In genomic region chr3:58308728-58309127, GRCh38 we compare ENCODE assay signal across 12 cellular contexts. TPM values are rescaled to one million over a fixed set of nuclear protein-coding genes. Genes with fewer than 3 reads are reported as not detected.
DNase-seq lines count a peak whose midpoint lies in the region; ATAC-seq, FAIRE-seq and TF ChIP-seq lines count a peak whose summit lies in the region.
"Had no signal": no experiment of that assay in that cellular context is flagged by ENCODE, and none has a peak within 500 bp of the region (broad histone marks: within the 10 kb centered on the region; RNA-seq: fewer than 3 reads in every experiment).

No MANE protein-coding gene starts in this region.

- H3K27ac Mint-ChIP-seq in activated CD8-positive, alpha-beta T cell treated with anti-CD3 and anti-CD28 coated beads, Interleukin-2, amount 10 ng/mL, durations not matched to agents 7 days and 5 days = peak overlapping the region; percentile 67

- no peaks in the 10 kb centered on the region for H3K9me3 ChIP-seq in HepG2 (ENCODE audit: low read length)
- no peaks in the 10 kb centered on the region for H3K9me3 ChIP-seq in right lobe of liver
- no peaks in the 10 kb centered on the region for H3K9me3 ChIP-seq in testis

- H3K9ac ChIP-seq in HepG2 (ENCODE audit: insufficient read depth, low read depth, low read length) = 0 out of 2 replicates have a peak overlapping the region, but pooled peaks have one; percentile 93

- 8% methylated on average over 1 of the region's 1 CpG for WGBS in HepG2 (ENCODE audit: low lambda C conversion rate)
- WGBS in right lobe of liver (ENCODE audit: insufficient coverage, low coverage, low lambda C conversion rate, missing lambda C conversion rate) = 0% methylated on average over 1 of the region's 1 CpG
- WGBS in testis, 2 donors = 6 to 19% methylated on average over 1 of the region's 1 CpG

- H3K27me3 ChIP-seq in HepG2 (ENCODE audit: control insufficient read depth in 1 of 2, insufficient read depth in 2 of 2, low read length in 2 of 2) = no peaks in the 10 kb centered on the region; a peak in 1 of 5 replicates
- no peaks in the 10 kb centered on the region for H3K27me3 ChIP-seq in right lobe of liver
- H3K27me3 ChIP-seq in testis = no peaks in the 10 kb centered on the region

- no peaks in the 10 kb centered on the region for H3K27me3 Mint-ChIP-seq in activated CD8-positive, alpha-beta T cell treated with anti-CD3 and anti-CD28 coated beads, Interleukin-2, amount 10 ng/mL, durations not matched to agents 7 days and 5 days (ENCODE audit: low read depth)

- no peak; a peak in 1 of 4 replicates for TF ChIP-seq POLR2A in HepG2 (IDR thresholded peaks at IDR 0.05; ENCODE audit: insufficient read depth in 1 of 2, low read depth in 2 of 2, low read length in 2 of 2)
- no peak for TF ChIP-seq POLR2A in right lobe of liver (IDR thresholded peaks at IDR 0.05)
- TF ChIP-seq POLR2A in testis (IDR thresholded peaks at IDR 0.05) = no peak

- intact Hi-C loops in HepG2 (cut with micrococcal nuclease; ENCODE audit: unreplicated experiment) (loop anchor here (5.0 kb wide), 1 partner anchor 104 kb away; no protein-coding TSS in a partner anchor), right lobe of liver (cut with DNase I) (loop anchor here in 1 of 2 donors (10.0 kb wide), 1 partner anchor 304 kb away; the partner anchor contains the start of gene FLNB), testis (cut with DNase I; ENCODE audit: low total_unique reads) (no loop called here)

- no peaks in the 10 kb centered on the region for H3K9me3 Mint-ChIP-seq in activated CD8-positive, alpha-beta T cell treated with anti-CD3 and anti-CD28 coated beads, Interleukin-2, amount 10 ng/mL, durations not matched to agents 7 days and 5 days (ENCODE audit: insufficient read depth)

- H3K4me1 Mint-ChIP-seq in activated CD8-positive, alpha-beta T cell treated with anti-CD3 and anti-CD28 coated beads, Interleukin-2, amount 10 ng/mL, durations not matched to agents 7 days and 5 days (ENCODE audit: low read depth) = peaks cover 29% of the 10 kb centered on the region

- in situ Hi-C loops in HepG2 (cut with HindIII; ENCODE audit: extremely low pct_ligation_motif_present, low pct_unique_long_range_greater_than_20kb) = loop anchor here (5.0 kb wide), 1 partner anchor 71 kb away; the partner anchor contains the start of gene ABHD6

- TF ChIP-seq RAD21 in HepG2 (CRISPR knock-in tag; IDR thresholded peaks at IDR 0.05) = no peak

- H4K20me1 ChIP-seq in HepG2 (ENCODE audit: insufficient read depth, low read length) = peaks cover 20% of the 10 kb centered on the region

- DNase-seq in HepG2 (ENCODE audit: low spot score) (no peak), right lobe of liver (no peak), iris pigment epithelial cell (ENCODE audit: low read depth) (peak; percentile 17), testis (peak; percentile 58), NCI-H146 treated with DMSO at 0.1 percent for 48 hours (lab: John Stamatoyannopoulos, UW; ENCODE audit: unreplicated experiment) (no peak), AG08395 (ENCODE audit: low spot score) (no peak), glomerular visceral epithelial cell (ENCODE audit: extremely low spot score) (no peak)
- DNase-seq in activated CD8-positive, alpha-beta T cell treated with anti-CD3 and anti-CD28 coated beads, Interleukin-2, amount 10 ng/mL, durations not matched to agents 7 days and 5 days = no peak
- DNase-seq: activated gamma-delta T cell treated with Interleukin-2 at 50 U/mL for 16 hours; mesendoderm; NCI-H2107; stimulated activated CD4-positive, alpha-beta T cell treated with anti-CD3 and anti-CD28 coated beads, Interleukin-4, amount 100 ng/mL, for 1 hour had no signal

- H3K4me3 ChIP-seq in HepG2 (replicated peaks in 1 of 3; ENCODE audit: insufficient read depth in 1 of 3, low read depth in 2 of 3, low read length in 3 of 3) (no peak overlapping the region), right lobe of liver (no peak overlapping the region), testis (no peak overlapping the region)

- POLR2A ChIA-PET in HepG2 (lab: Yijun Ruan, JAX) = interaction anchor here (0.7 to 3.5 kb wide), 2 partner anchors 13 to 228 kb away, joined by 3 to 33 read pairs; partner anchors contain the start of gene ACOX2
- POLR2A ChIA-PET in activated CD8-positive, alpha-beta T cell treated with anti-CD3 and anti-CD28 coated beads, Interleukin-2, amount 10 ng/mL, durations not matched to agents 7 days and 5 days (lab: Charles Lee) = interaction anchor here (1.0 kb wide), 1 partner anchor 92 kb away, joined by 3 read pairs; no protein-coding TSS in a partner anchor

- no peak for TF ChIP-seq EP300 in HepG2 (IDR thresholded peaks at IDR 0.05; ENCODE audit: low read depth in 2 of 2, low read length in 2 of 2)
- no peak for TF ChIP-seq EP300 in HepG2 (CRISPR knock-in tag; IDR thresholded peaks at IDR 0.05; ENCODE audit: borderline replicate concordance)

- H3K36me3 ChIP-seq in HepG2 (replicated peaks in 1 of 2; ENCODE audit: control insufficient read depth in 1 of 2, insufficient read depth in 2 of 2, low read length in 2 of 2) = peaks cover 9 to 24% of the 10 kb centered on the region in 2 experiments
- H3K36me3 ChIP-seq in right lobe of liver = peaks cover 0 to 40% (median 12%) of the 10 kb centered on the region in 4 donors
- H3K36me3 ChIP-seq in testis (ENCODE audit: low read depth, missing control alignments) = no peaks in the 10 kb centered on the region

- H3K4me1 ChIP-seq in HepG2 (ENCODE audit: insufficient read depth, low read length) (peaks cover 28% of the 10 kb centered on the region), right lobe of liver (peaks cover 0 to 21% (median 12%) of the 10 kb centered on the region in 4 donors), testis (peaks cover 15% of the 10 kb centered on the region)

- H3K36me3 Mint-ChIP-seq in activated CD8-positive, alpha-beta T cell treated with anti-CD3 and anti-CD28 coated beads, Interleukin-2, amount 10 ng/mL, durations not matched to agents 7 days and 5 days (ENCODE audit: low read depth) = peaks cover 41% of the 10 kb centered on the region

- peak; percentile 4 for FAIRE-seq in HepG2 (lab: Jason Lieb, UNC)

- H3K4me2 ChIP-seq in HepG2 (ENCODE audit: low read depth, low read length) = peak overlapping the region; percentile 92

- no peak overlapping the region for H2AFZ ChIP-seq in HepG2 (ENCODE audit: low read length)

- peaks cover 38% of the 10 kb centered on the region for H3K79me2 ChIP-seq in HepG2 (ENCODE audit: insufficient read depth, low read length)

- TF ChIP-seq CTCF in HepG2 (CRISPR knock-in tag; IDR thresholded peaks at IDR 0.05) = no peak
- no peak for TF ChIP-seq CTCF in right lobe of liver (IDR thresholded peaks at IDR 0.05)
- TF ChIP-seq CTCF in testis (IDR thresholded peaks at IDR 0.05) = no peak

- ATAC-seq in HepG2 (no peak), right lobe of liver (no peak)
- no peak for ATAC-seq in activated CD8-positive, alpha-beta T cell treated with anti-CD3 and anti-CD28 coated beads, Interleukin-2, amount 10 ng/mL, durations not matched to agents 7 days and 5 days

- H3K27ac ChIP-seq in HepG2 (ENCODE audit: extremely low read length, insufficient read depth, low read length) (no peak overlapping the region), right lobe of liver (peak overlapping the region in 1 of 3 donors; percentile 13), testis (no peak overlapping the region)

- CTCF ChIA-PET in HepG2 (lab: Yijun Ruan, JAX; ENCODE audit: low intra/inter-chr PET ratio, low total read pairs) = no interaction called here
- CTCF ChIA-PET in activated CD8-positive, alpha-beta T cell treated with anti-CD3 and anti-CD28 coated beads, Interleukin-2, amount 10 ng/mL, durations not matched to agents 7 days and 5 days (lab: Charles Lee) = interaction anchor here (1.0 to 4.8 kb wide), 10 partner anchors 13 to 300 kb away, joined by 3 to 127 read pairs (median 36); partner anchors contain the start of genes FLNB, KCTD6 and PXK

- peak overlapping the region; percentile 90 for H3K4me3 Mint-ChIP-seq in activated CD8-positive, alpha-beta T cell treated with anti-CD3 and anti-CD28 coated beads, Interleukin-2, amount 10 ng/mL, durations not matched to agents 7 days and 5 days

- no TSS peak for BruUV-seq in HepG2 (replicated peaks; lab: Mats Ljungman, UMichigan)

RNA-seq across cellular contexts. Expression of gene HTD2, which starts 2.4 kb away (rescaled TPM):
- total RNA-seq in HepG2 (2016; rRNA removed; fragmentation: Illumina TruSeq; extraction: Trizol) (13.7 and 20.1 TPM in 2 replicates), right lobe of liver (1 to 10 TPM; 6.1 to 9.9 (median 8.5) TPM), testis (10 to 100 TPM; 14.6 to 15.1 TPM)
- total RNA-seq in HepG2 (2016; cell fraction: cytosol; rRNA removed; fragmentation: Illumina TruSeq; extraction: Trizol; ENCODE audit: low read depth) = 3.2 and 5.5 TPM in 2 replicates
- total RNA-seq in HepG2 (2016; cell fraction: insoluble cytoplasmic fraction; rRNA removed; fragmentation: Illumina TruSeq; extraction: Trizol) = 12.8 and 20.3 TPM in 2 replicates
- total RNA-seq in HepG2 (2016; cell fraction: membrane; rRNA removed; fragmentation: Illumina TruSeq; extraction: Trizol) = 13.7 and 15.4 TPM in 2 replicates
- total RNA-seq in HepG2 (2016; cell fraction: nucleus; rRNA removed; fragmentation: Illumina TruSeq; extraction: Trizol) = 7.4 and 8.0 TPM in 2 replicates
- polyA plus RNA-seq in HepG2 (2011; rRNA removed) (7.8 and 8.6 TPM in 2 replicates), testis (ENCODE audit: insufficient read depth, low read depth, low replicate concordance) (16.4 TPM)
- polyA plus RNA-seq in HepG2 (2011; cell fraction: cytosol; rRNA removed) = 5.0 and 8.2 TPM in 2 replicates
- 2.4 and 2.6 TPM in 2 replicates for polyA plus RNA-seq in HepG2 (2011; cell fraction: nucleus; rRNA removed)
- polyA plus RNA-seq in HepG2 (2012) = 5.6 and 7.7 TPM in 2 replicates
- polyA plus RNA-seq in HepG2 (2016; cell fraction: cytosol; fragmentation: Illumina TruSeq; extraction: Trizol; ENCODE audit: low read depth) = 3.9 and 5.1 TPM in 2 replicates
- polyA plus RNA-seq in HepG2 (2016; cell fraction: insoluble cytoplasmic fraction; fragmentation: Illumina TruSeq; extraction: Trizol; ENCODE audit: low read depth) = 14.3 and 17.9 TPM in 2 replicates
- polyA plus RNA-seq in HepG2 (2016; cell fraction: membrane; fragmentation: Illumina TruSeq; extraction: Trizol; ENCODE audit: low read depth) = 8.0 and 9.8 TPM in 2 replicates
- 12.9 and 13.7 TPM in 2 replicates for polyA plus RNA-seq in HepG2 (2016; cell fraction: nucleus; fragmentation: Illumina TruSeq; extraction: Trizol; ENCODE audit: insufficient read depth, low read depth)
- polyA minus RNA-seq in HepG2 (2011; rRNA and poly(A)+ RNA removed; ENCODE audit: low replicate concordance) = 3.9 and 9.8 TPM in 2 replicates
- polyA minus RNA-seq in HepG2 (2011; cell fraction: cytosol; rRNA and poly(A)+ RNA removed) = 4.0 and 4.7 TPM in 2 replicates
- 5.2 and 5.7 TPM in 2 replicates for polyA minus RNA-seq in HepG2 (2011; cell fraction: nucleus; rRNA and poly(A)+ RNA removed)
- 1 to 10 TPM; 7.6 to 8.1 TPM for total RNA-seq in activated CD8-positive, alpha-beta T cell treated with anti-CD3 and anti-CD28 coated beads, Interleukin-2, amount 10 ng/mL, durations not matched to agents 7 days and 5 days

RNA-seq across cellular contexts. Expression of gene RPP14, which starts 2.7 kb away (rescaled TPM):
- 15.4 and 21.5 TPM in 2 replicates for total RNA-seq in HepG2 (2016; rRNA removed; fragmentation: Illumina TruSeq; extraction: Trizol)
- total RNA-seq in HepG2 (2016; cell fraction: cytosol; rRNA removed; fragmentation: Illumina TruSeq; extraction: Trizol; ENCODE audit: low read depth) = 3.9 and 5.5 TPM in 2 replicates
- total RNA-seq in HepG2 (2016; cell fraction: insoluble cytoplasmic fraction; rRNA removed; fragmentation: Illumina TruSeq; extraction: Trizol) = 19.2 and 23.3 TPM in 2 replicates
- 14.8 and 15.2 TPM in 2 replicates for total RNA-seq in HepG2 (2016; cell fraction: membrane; rRNA removed; fragmentation: Illumina TruSeq; extraction: Trizol)
- 13.3 and 14.6 TPM in 2 replicates for total RNA-seq in HepG2 (2016; cell fraction: nucleus; rRNA removed; fragmentation: Illumina TruSeq; extraction: Trizol)
- polyA plus RNA-seq in HepG2 (2011; rRNA removed) = 10.5 and 16.2 TPM in 2 replicates
- 8.2 and 12.1 TPM in 2 replicates for polyA plus RNA-seq in HepG2 (2011; cell fraction: cytosol; rRNA removed)
- 4.6 and 7.8 TPM in 2 replicates for polyA plus RNA-seq in HepG2 (2011; cell fraction: nucleus; rRNA removed)
- 7.4 and 10.0 TPM in 2 replicates for polyA plus RNA-seq in HepG2 (2012)
- polyA plus RNA-seq in HepG2 (2016; cell fraction: cytosol; fragmentation: Illumina TruSeq; extraction: Trizol; ENCODE audit: low read depth) = 3.0 and 5.0 TPM in 2 replicates
- 19.5 and 20.3 TPM in 2 replicates for polyA plus RNA-seq in HepG2 (2016; cell fraction: insoluble cytoplasmic fraction; fragmentation: Illumina TruSeq; extraction: Trizol; ENCODE audit: low read depth)
- 9.1 and 11.4 TPM in 2 replicates for polyA plus RNA-seq in HepG2 (2016; cell fraction: membrane; fragmentation: Illumina TruSeq; extraction: Trizol; ENCODE audit: low read depth)
- 20.1 and 20.2 TPM in 2 replicates for polyA plus RNA-seq in HepG2 (2016; cell fraction: nucleus; fragmentation: Illumina TruSeq; extraction: Trizol; ENCODE audit: insufficient read depth, low read depth)
- polyA minus RNA-seq in HepG2 (2011; rRNA and poly(A)+ RNA removed; ENCODE audit: low replicate concordance) = 11.7 and 17.4 TPM in 2 replicates
- 4.1 and 6.0 TPM in 2 replicates for polyA minus RNA-seq in HepG2 (2011; cell fraction: cytosol; rRNA and poly(A)+ RNA removed)
- 17.5 and 18.9 TPM in 2 replicates for polyA minus RNA-seq in HepG2 (2011; cell fraction: nucleus; rRNA and poly(A)+ RNA removed)
- total RNA-seq in right lobe of liver = 10 to 100 TPM in 4 of 6 experiments, 1 to 10 TPM in 2; 7.9 to 12.6 (median 10.6) TPM
- total RNA-seq in activated CD8-positive, alpha-beta T cell treated with anti-CD3 and anti-CD28 coated beads, Interleukin-2, amount 10 ng/mL, durations not matched to agents 7 days and 5 days = 10 to 100 TPM; 12.8 to 15.1 TPM
- 10 to 100 TPM; 13.8 to 17.0 TPM for total RNA-seq in testis
- 18.4 TPM for polyA plus RNA-seq in testis (ENCODE audit: insufficient read depth, low read depth, low replicate concordance)

RNA-seq across cellular contexts. Expression of gene PXK, which starts 24.0 kb away (rescaled TPM):
- 5.8 and 6.4 TPM in 2 replicates for total RNA-seq in HepG2 (2016; rRNA removed; fragmentation: Illumina TruSeq; extraction: Trizol)
- total RNA-seq in HepG2 (2016; cell fraction: cytosol; rRNA removed; fragmentation: Illumina TruSeq; extraction: Trizol; ENCODE audit: low read depth) = 1.8 and 2.2 TPM in 2 replicates
- total RNA-seq in HepG2 (2016; cell fraction: insoluble cytoplasmic fraction; rRNA removed; fragmentation: Illumina TruSeq; extraction: Trizol) = 6.2 and 6.4 TPM in 2 replicates
- total RNA-seq in HepG2 (2016; cell fraction: membrane; rRNA removed; fragmentation: Illumina TruSeq; extraction: Trizol) = 2.6 and 2.9 TPM in 2 replicates
- total RNA-seq in HepG2 (2016; cell fraction: nucleus; rRNA removed; fragmentation: Illumina TruSeq; extraction: Trizol) = 3.7 and 5.2 TPM in 2 replicates
- 15.2 and 18.6 TPM in 2 replicates for polyA plus RNA-seq in HepG2 (2011; rRNA removed)
- 11.0 and 12.7 TPM in 2 replicates for polyA plus RNA-seq in HepG2 (2011; cell fraction: cytosol; rRNA removed)
- 12.6 and 12.8 TPM in 2 replicates for polyA plus RNA-seq in HepG2 (2011; cell fraction: nucleus; rRNA removed)
- polyA plus RNA-seq in HepG2 (2012) = 16.4 and 17.0 TPM in 2 replicates
- polyA plus RNA-seq in HepG2 (2016; cell fraction: cytosol; fragmentation: Illumina TruSeq; extraction: Trizol; ENCODE audit: low read depth) = 0.76 and 0.80 TPM in 2 replicates
- 6.2 and 8.2 TPM in 2 replicates for polyA plus RNA-seq in HepG2 (2016; cell fraction: insoluble cytoplasmic fraction; fragmentation: Illumina TruSeq; extraction: Trizol; ENCODE audit: low read depth)
- 1.8 and 2.3 TPM in 2 replicates for polyA plus RNA-seq in HepG2 (2016; cell fraction: membrane; fragmentation: Illumina TruSeq; extraction: Trizol; ENCODE audit: low read depth)
- 6.6 and 7.1 TPM in 2 replicates for polyA plus RNA-seq in HepG2 (2016; cell fraction: nucleus; fragmentation: Illumina TruSeq; extraction: Trizol; ENCODE audit: insufficient read depth, low read depth)
- polyA minus RNA-seq in HepG2 (2011; rRNA and poly(A)+ RNA removed; ENCODE audit: low replicate concordance) = 5.6 and 21.2 TPM in 2 replicates
- 12.4 and 13.2 TPM in 2 replicates for polyA minus RNA-seq in HepG2 (2011; cell fraction: cytosol; rRNA and poly(A)+ RNA removed)
- 33.3 and 36.6 TPM in 2 replicates for polyA minus RNA-seq in HepG2 (2011; cell fraction: nucleus; rRNA and poly(A)+ RNA removed)
- 10 to 100 TPM in 3 of 6 experiments, 1 to 10 TPM in 3; 6.6 to 19.4 (median 9.6) TPM for total RNA-seq in right lobe of liver
- 10 to 100 TPM; 31.5 to 33.4 TPM for total RNA-seq in activated CD8-positive, alpha-beta T cell treated with anti-CD3 and anti-CD28 coated beads, Interleukin-2, amount 10 ng/mL, durations not matched to agents 7 days and 5 days
- total RNA-seq in testis = 10 to 100 TPM; 29.3 to 31.3 TPM
- polyA plus RNA-seq in testis (ENCODE audit: insufficient read depth, low read depth, low replicate concordance) = 28.8 TPM

Comparison
In these comparisons a context has a peak if more than half of its experiments do, and no peak if none do; other contexts are left out.
1. DNase-seq: peak in iris pigment epithelial cell (single experiment) and testis (single experiment); none in HepG2 (single experiment), right lobe of liver (0 of 3), activated CD8-positive, alpha-beta T cell treated with anti-CD3 and anti-CD28 coated beads, Interleukin-2, amount 10 ng/mL, durations not matched to agents 7 days and 5 days (single experiment), NCI-H146 treated with DMSO at 0.1 percent for 48 hours (single experiment), AG08395 (single experiment) and glomerular visceral epithelial cell (single experiment).